In genomic region chr10:68331455-68332258, GRCh38 we compare ENCODE assay signal across 1 cellular context.
TF ChIP-seq lines count a peak whose summit lies in the region.

Gene HNRNPH3 (plus strand): TSS chr10:68332064. CDS start chr10:68337222, 5,158 bp downstream.

TF ChIP-seq in HepG2, 621 proteins besides CTCF, POLR2A, EP300 and RAD21 (continued from another document and continues in another):
- TF ChIP-seq, protein P1, sequence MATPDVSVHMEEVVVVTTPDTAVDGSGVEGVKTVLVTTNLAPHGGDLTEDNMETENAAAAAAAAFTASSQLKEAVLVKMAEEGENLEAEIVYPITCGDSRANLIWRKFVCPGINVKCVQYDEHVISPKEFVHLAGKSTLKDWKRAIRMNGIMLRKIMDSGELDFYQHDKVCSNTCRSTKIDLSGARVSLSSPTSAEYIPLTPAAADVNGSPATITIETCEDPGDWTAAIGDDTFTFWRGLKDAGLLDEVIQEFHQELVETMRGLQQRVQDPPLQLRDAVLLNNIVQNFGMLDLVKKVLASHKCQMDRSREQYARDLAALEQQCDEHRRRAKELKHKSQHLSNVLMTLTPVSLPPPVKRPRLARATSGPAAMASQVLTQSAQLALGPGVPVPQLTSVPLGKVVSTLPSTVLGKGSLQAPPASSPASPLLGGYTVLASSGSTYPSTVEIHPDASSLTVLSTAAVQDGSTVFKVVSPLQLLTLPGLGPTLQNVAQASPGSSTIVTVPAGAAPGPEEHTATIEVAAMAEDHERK (CRISPR knock-in tag; IDR thresholded peaks at IDR 0.05; ENCODE audit: low read depth) = 0 out of 2 replicates have a peak, but pooled peaks have one; percentile 71
- TF ChIP-seq ZNF232 (CRISPR knock-in tag; IDR thresholded peaks at IDR 0.05; ENCODE audit: borderline replicate concordance) = peak; percentile 86
- TF ChIP-seq PRMT3 (CRISPR knock-in tag; IDR thresholded peaks at IDR 0.05; ENCODE audit: borderline replicate concordance, low read depth) = no peak
- TF ChIP-seq ARNT2 (CRISPR knock-in tag; IDR thresholded peaks at IDR 0.05; ENCODE audit: low read depth) = peak; percentile 99
- TF ChIP-seq ZFYVE20 (CRISPR knock-in tag; IDR thresholded peaks at IDR 0.05; ENCODE audit: borderline replicate concordance, low read depth) = no peak
- no peak for TF ChIP-seq ZKSCAN5 (CRISPR knock-in tag; IDR thresholded peaks at IDR 0.05)
- TF ChIP-seq, protein P2, sequence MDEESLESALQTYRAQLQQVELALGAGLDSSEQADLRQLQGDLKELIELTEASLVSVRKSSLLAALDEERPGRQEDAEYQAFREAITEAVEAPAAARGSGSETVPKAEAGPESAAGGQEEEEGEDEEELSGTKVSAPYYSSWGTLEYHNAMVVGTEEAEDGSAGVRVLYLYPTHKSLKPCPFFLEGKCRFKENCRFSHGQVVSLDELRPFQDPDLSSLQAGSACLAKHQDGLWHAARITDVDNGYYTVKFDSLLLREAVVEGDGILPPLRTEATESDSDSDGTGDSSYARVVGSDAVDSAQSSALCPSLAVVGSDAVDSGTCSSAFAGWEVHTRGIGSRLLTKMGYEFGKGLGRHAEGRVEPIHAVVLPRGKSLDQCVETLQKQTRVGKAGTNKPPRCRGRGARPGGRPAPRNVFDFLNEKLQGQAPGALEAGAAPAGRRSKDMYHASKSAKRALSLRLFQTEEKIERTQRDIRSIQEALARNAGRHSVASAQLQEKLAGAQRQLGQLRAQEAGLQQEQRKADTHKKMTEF (CRISPR knock-in tag; IDR thresholded peaks at IDR 0.05) = peak; percentile 94
- TF ChIP-seq NAIF1 (CRISPR knock-in tag; IDR thresholded peaks at IDR 0.05; ENCODE audit: borderline replicate concordance) = no peak; the same call in 1 of the 2 replicates
- peak; percentile 37; the same call in 1 of the 2 replicates for TF ChIP-seq FOXC1 (CRISPR knock-in tag; IDR thresholded peaks at IDR 0.05; ENCODE audit: borderline replicate concordance)
- TF ChIP-seq DPF2 (CRISPR knock-in tag; IDR thresholded peaks at IDR 0.05; ENCODE audit: borderline replicate concordance, low read depth) = no peak
- no peak; the same call in 1 of the 2 replicates for TF ChIP-seq CEBPB (IDR thresholded peaks at IDR 0.05; ENCODE audit: borderline replicate concordance, low read depth, low read length)
- peak; percentile 64; the same call in 1 of the 2 replicates for TF ChIP-seq ZNF264 (CRISPR knock-in tag; IDR thresholded peaks at IDR 0.05)
- TF ChIP-seq ZNF280D (CRISPR knock-in tag; IDR thresholded peaks at IDR 0.05) = no peak
- TF ChIP-seq, protein P3, sequence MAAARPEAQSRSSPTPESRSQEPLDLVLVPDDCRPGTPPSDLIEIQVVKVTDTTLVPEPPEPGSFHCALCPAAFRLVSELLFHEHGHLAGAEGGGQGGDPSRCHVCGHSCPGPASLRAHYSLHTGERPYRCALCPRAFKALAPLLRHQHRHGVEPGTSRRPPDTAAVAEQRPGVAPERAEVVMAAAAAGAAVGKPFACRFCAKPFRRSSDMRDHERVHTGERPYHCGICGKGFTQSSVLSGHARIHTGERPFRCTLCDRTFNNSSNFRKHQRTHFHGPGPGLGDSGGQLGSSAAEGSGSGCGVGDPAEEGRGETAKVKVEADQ (CRISPR knock-in tag; IDR thresholded peaks at IDR 0.05; ENCODE audit: borderline replicate concordance) = peak; percentile 69; the same call in 1 of the 2 replicates
- TF ChIP-seq HNRNPL (IDR thresholded peaks at IDR 0.05; ENCODE audit: low read depth, low read length) = peak; percentile 71; the same call in 1 of the 2 replicates
- TF ChIP-seq, protein P4, sequence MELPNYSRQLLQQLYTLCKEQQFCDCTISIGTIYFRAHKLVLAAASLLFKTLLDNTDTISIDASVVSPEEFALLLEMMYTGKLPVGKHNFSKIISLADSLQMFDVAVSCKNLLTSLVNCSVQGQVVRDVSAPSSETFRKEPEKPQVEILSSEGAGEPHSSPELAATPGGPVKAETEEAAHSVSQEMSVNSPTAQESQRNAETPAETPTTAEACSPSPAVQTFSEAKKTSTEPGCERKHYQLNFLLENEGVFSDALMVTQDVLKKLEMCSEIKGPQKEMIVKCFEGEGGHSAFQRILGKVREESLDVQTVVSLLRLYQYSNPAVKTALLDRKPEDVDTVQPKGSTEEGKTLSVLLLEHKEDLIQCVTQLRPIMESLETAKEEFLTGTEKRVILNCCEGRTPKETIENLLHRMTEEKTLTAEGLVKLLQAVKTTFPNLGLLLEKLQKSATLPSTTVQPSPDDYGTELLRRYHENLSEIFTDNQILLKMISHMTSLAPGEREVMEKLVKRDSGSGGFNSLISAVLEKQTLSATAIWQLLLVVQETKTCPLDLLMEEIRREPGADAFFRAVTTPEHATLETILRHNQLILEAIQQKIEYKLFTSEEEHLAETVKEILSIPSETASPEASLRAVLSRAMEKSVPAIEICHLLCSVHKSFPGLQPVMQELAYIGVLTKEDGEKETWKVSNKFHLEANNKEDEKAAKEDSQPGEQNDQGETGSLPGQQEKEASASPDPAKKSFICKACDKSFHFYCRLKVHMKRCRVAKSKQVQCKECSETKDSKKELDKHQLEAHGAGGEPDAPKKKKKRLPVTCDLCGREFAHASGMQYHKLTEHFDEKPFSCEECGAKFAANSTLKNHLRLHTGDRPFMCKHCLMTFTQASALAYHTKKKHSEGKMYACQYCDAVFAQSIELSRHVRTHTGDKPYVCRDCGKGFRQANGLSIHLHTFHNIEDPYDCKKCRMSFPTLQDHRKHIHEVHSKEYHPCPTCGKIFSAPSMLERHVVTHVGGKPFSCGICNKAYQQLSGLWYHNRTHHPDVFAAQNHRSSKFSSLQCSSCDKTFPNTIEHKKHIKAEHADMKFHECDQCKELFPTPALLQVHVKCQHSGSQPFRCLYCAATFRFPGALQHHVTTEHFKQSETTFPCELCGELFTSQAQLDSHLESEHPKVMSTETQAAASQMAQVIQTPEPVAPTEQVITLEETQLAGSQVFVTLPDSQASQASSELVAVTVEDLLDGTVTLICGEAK (IDR thresholded peaks at IDR 0.05) = no peak
- TF ChIP-seq, protein P4 (CRISPR knock-in tag; IDR thresholded peaks at IDR 0.05) = peak; percentile 85
- peak; percentile 51; the same call in 1 of the 2 replicates for TF ChIP-seq ATF3 (CRISPR knock-in tag; IDR thresholded peaks at IDR 0.05)
- TF ChIP-seq ZNF576 (CRISPR knock-in tag; IDR thresholded peaks at IDR 0.05) = no peak
- peak; percentile 80; the same call in 1 of the 2 replicates for TF ChIP-seq TOPORS (CRISPR knock-in tag; IDR thresholded peaks at IDR 0.05)
- TF ChIP-seq ZNF431 (CRISPR knock-in tag; IDR thresholded peaks at IDR 0.05; ENCODE audit: borderline replicate concordance, low read depth) = no peak; the same call in 1 of the 2 replicates
- TF ChIP-seq, protein P5, sequence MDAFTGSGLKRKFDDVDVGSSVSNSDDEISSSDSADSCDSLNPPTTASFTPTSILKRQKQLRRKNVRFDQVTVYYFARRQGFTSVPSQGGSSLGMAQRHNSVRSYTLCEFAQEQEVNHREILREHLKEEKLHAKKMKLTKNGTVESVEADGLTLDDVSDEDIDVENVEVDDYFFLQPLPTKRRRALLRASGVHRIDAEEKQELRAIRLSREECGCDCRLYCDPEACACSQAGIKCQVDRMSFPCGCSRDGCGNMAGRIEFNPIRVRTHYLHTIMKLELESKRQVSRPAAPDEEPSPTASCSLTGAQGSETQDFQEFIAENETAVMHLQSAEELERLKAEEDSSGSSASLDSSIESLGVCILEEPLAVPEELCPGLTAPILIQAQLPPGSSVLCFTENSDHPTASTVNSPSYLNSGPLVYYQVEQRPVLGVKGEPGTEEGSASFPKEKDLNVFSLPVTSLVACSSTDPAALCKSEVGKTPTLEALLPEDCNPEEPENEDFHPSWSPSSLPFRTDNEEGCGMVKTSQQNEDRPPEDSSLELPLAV (CRISPR knock-in tag; conservative IDR thresholded peaks at IDR 0.05; ENCODE audit: low read depth) = no peak; the same call in 1 of the 2 replicates
- peak; percentile 56 for TF ChIP-seq DNMT3B (CRISPR knock-in tag; conservative IDR thresholded peaks at IDR 0.05)
- no peak; the same call in 1 of the 2 replicates for TF ChIP-seq ETV5 (CRISPR knock-in tag; IDR thresholded peaks at IDR 0.05; ENCODE audit: borderline replicate concordance)
- 0 out of 2 replicates have a peak, but pooled peaks have one; percentile 12 for TF ChIP-seq ZNF329 (CRISPR knock-in tag; IDR thresholded peaks at IDR 0.05; ENCODE audit: low read depth)
- TF ChIP-seq ZNF337 (CRISPR knock-in tag; IDR thresholded peaks at IDR 0.05; ENCODE audit: borderline replicate concordance, low read depth) = peak; percentile 78; the same call in 1 of the 2 replicates
- TF ChIP-seq ARHGAP35 (CRISPR knock-in tag; IDR thresholded peaks at IDR 0.05; ENCODE audit: borderline replicate concordance) = peak; percentile 86; the same call in 1 of the 2 replicates
- no peak for TF ChIP-seq KAT7 (CRISPR knock-in tag; IDR thresholded peaks at IDR 0.05; ENCODE audit: borderline replicate concordance)
- TF ChIP-seq ZNF605 (CRISPR knock-in tag; IDR thresholded peaks at IDR 0.05) = peak; percentile 99
- TF ChIP-seq BCL6 (CRISPR knock-in tag; IDR thresholded peaks at IDR 0.05) = peak; percentile 48; the same call in 1 of the 2 replicates
- TF ChIP-seq HNF4G (IDR thresholded peaks at IDR 0.05; ENCODE audit: borderline replicate concordance, low read depth, low read length) = peak; percentile 55; the same call in 1 of the 2 replicates
- peak; percentile 72 for TF ChIP-seq HNF4G (CRISPR knock-in tag; IDR thresholded peaks at IDR 0.05; ENCODE audit: borderline replicate concordance, low read depth)
- peak; percentile 93 for TF ChIP-seq ZNF136 (CRISPR knock-in tag; IDR thresholded peaks at IDR 0.05; ENCODE audit: low read depth)
- no peak for TF ChIP-seq RBAK (CRISPR knock-in tag; IDR thresholded peaks at IDR 0.05)
- peak; percentile 46; the same call in 1 of the 2 replicates for TF ChIP-seq RFXAP (CRISPR knock-in tag; IDR thresholded peaks at IDR 0.05; ENCODE audit: borderline replicate concordance)
- TF ChIP-seq ZNF878 (CRISPR knock-in tag; IDR thresholded peaks at IDR 0.05) = peak; percentile 87
- TF ChIP-seq DRAP1 (CRISPR knock-in tag; IDR thresholded peaks at IDR 0.05) = peak; percentile 99
- TF ChIP-seq FIP1L1 (IDR thresholded peaks at IDR 0.05; ENCODE audit: borderline replicate concordance, insufficient read depth, low read depth, low read length) = 0 out of 2 replicates have a peak, but pooled peaks have one; percentile 53
- TF ChIP-seq ZNF761 (CRISPR knock-in tag; conservative IDR thresholded peaks at IDR 0.05) = peak; percentile 73; the same call in 1 of the 2 replicates
- TF ChIP-seq NCOA5 (CRISPR knock-in tag; IDR thresholded peaks at IDR 0.05) = no peak
- peak; percentile 80 for TF ChIP-seq ZSCAN9 (CRISPR knock-in tag; IDR thresholded peaks at IDR 0.05; ENCODE audit: borderline replicate concordance)
- peak; percentile 77 for TF ChIP-seq ZKSCAN1 (IDR thresholded peaks at IDR 0.05; ENCODE audit: low read length)
- TF ChIP-seq ZNF296 (CRISPR knock-in tag; conservative IDR thresholded peaks at IDR 0.05) = no peak; the same call in 1 of the 2 replicates
- peak; percentile 93 for TF ChIP-seq REL (CRISPR knock-in tag; conservative IDR thresholded peaks at IDR 0.05)
